8 cellular contexts compared by ENCODE assay signal in the genomic region with DNA sequence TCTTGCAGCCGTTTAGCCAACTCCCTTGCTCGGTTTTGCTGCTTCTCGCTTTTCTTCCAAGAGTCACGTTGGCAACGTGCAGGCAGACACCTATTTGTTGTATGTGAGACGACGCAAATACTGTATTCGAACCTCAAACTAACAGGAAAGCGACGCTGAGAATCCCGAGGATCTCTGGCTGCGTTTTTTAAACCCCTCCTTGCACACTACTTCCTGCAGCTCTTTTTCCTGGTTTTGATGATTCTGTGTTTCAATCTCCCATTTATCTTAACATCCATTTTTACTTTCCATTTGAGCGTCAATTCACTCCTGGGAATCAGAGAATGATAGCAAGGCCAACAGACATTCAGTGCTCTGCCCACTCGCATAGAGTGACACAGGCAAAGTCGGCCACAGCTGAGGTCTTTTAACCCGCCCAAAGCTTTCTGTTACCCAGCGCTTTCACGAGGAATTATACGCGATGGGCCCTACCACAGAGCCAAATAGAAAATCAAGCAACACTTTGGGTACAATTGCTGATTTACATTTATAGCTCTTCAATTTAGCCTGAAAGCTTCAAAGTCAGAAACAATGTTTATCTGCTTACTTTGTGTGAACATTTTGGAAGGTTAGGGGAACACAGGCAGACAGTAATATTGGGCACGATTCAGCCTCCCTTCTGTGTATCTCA. TPM values are rescaled to one million over a fixed set of nuclear protein-coding genes. Genes with fewer than 3 reads are reported as not detected.
DNase-seq lines count a peak whose midpoint lies in the region; ATAC-seq lines count a peak whose summit lies in the region.

No MANE protein-coding gene starts in this region.

- no peak for DNase-seq in T-helper 1 cell
- peak in 1 of 3 donors; percentile 9 for DNase-seq in immature natural killer cell
- DNase-seq in stimulated activated naive CD8-positive, alpha-beta T cell treated with anti-CD3 and anti-CD28 coated beads, Interleukin-15, amount 100 ng/mL, for 72 hours = no peak
- no peak for DNase-seq in KG1 (lab: John Stamatoyannopoulos, UW)
- DNase-seq in MG63 = no peak

- no peak for ATAC-seq in activated T-helper 17 cell treated with anti-CD3 and anti-CD28 coated beads, Interleukin-2, amount 50 U/mL, for 72 hours (replicated peaks)
- no peak for ATAC-seq in stimulated activated naive CD8-positive, alpha-beta T cell treated with anti-CD3 and anti-CD28 coated beads, Interleukin-15, amount 100 ng/mL, for 72 hours
- no peak for ATAC-seq in HG03565 (IDR thresholded peaks at IDR 0.05; ENCODE audit: unreplicated experiment)

- H3K4me1 Mint-ChIP-seq in T-helper 1 cell treated with Interleukin-12 subunit alpha and Interleukin-12 subunit beta and Interleukin-4 antibody, amounts not matched to agents 30 μg/mL and 1 μg/mL, for 36 hours (ENCODE audit: low read depth) = peaks cover 40% of the 10 kb centered on the region
- peaks cover 19% of the 10 kb centered on the region for H3K4me1 Mint-ChIP-seq in activated T-helper 17 cell treated with anti-CD3 and anti-CD28 coated beads, Interleukin-2, amount 50 U/mL, for 72 hours
- peaks cover 34 to 55% of the 10 kb centered on the region in 2 donors for H3K4me1 Mint-ChIP-seq in immature natural killer cell
- peaks cover 30% of the 10 kb centered on the region for H3K4me1 Mint-ChIP-seq in stimulated activated naive CD8-positive, alpha-beta T cell treated with anti-CD3 and anti-CD28 coated beads, Interleukin-15, amount 100 ng/mL, for 72 hours

- H3K36me3 Mint-ChIP-seq in T-helper 1 cell treated with Interleukin-12 subunit alpha and Interleukin-12 subunit beta and Interleukin-4 antibody, amounts not matched to agents 30 μg/mL and 1 μg/mL, for 36 hours (ENCODE audit: low read depth) = peaks cover 29% of the 10 kb centered on the region
- H3K36me3 Mint-ChIP-seq in activated T-helper 17 cell treated with anti-CD3 and anti-CD28 coated beads, Interleukin-2, amount 50 U/mL, for 72 hours (ENCODE audit: low read depth) = peaks cover 29% of the 10 kb centered on the region
- peaks cover 5 to 13% (median 7%) of the 10 kb centered on the region in 3 donors for H3K36me3 Mint-ChIP-seq in immature natural killer cell

- H3K36me3 ChIP-seq in MG63 = peaks cover 31% of the 10 kb centered on the region

- no peaks in the 10 kb centered on the region for H3K9me3 ChIP-seq in MG63

- peak overlapping the region; percentile 95 for H3K27ac Mint-ChIP-seq in T-helper 1 cell treated with Interleukin-12 subunit alpha and Interleukin-12 subunit beta and Interleukin-4 antibody, amounts not matched to agents 30 μg/mL and 1 μg/mL, for 36 hours
- H3K27ac Mint-ChIP-seq in activated T-helper 17 cell treated with anti-CD3 and anti-CD28 coated beads, Interleukin-2, amount 50 U/mL, for 72 hours = peak overlapping the region; percentile 79
- H3K27ac Mint-ChIP-seq in immature natural killer cell = peak overlapping the region; percentile 91 to 99 (median 94)
- H3K27ac Mint-ChIP-seq in stimulated activated naive CD8-positive, alpha-beta T cell treated with anti-CD3 and anti-CD28 coated beads, Interleukin-15, amount 100 ng/mL, for 72 hours = peak overlapping the region; percentile 34 to 97

- H3K4me3 Mint-ChIP-seq in T-helper 1 cell treated with Interleukin-12 subunit alpha and Interleukin-12 subunit beta and Interleukin-4 antibody, amounts not matched to agents 30 μg/mL and 1 μg/mL, for 36 hours = peak overlapping the region; percentile 78
- H3K4me3 Mint-ChIP-seq in activated T-helper 17 cell treated with anti-CD3 and anti-CD28 coated beads, Interleukin-2, amount 50 U/mL, for 72 hours = peak overlapping the region; percentile 79
- H3K4me3 Mint-ChIP-seq in immature natural killer cell = peak overlapping the region; percentile 84 to 93 (median 89)
- H3K4me3 Mint-ChIP-seq in stimulated activated naive CD8-positive, alpha-beta T cell treated with anti-CD3 and anti-CD28 coated beads, Interleukin-15, amount 100 ng/mL, for 72 hours = peak overlapping the region; percentile 83 to 93

- no peaks in the 10 kb centered on the region for H3K27me3 ChIP-seq in MG63

- peaks cover 11% of the 10 kb centered on the region for H3K27me3 Mint-ChIP-seq in T-helper 1 cell treated with Interleukin-12 subunit alpha and Interleukin-12 subunit beta and Interleukin-4 antibody, amounts not matched to agents 30 μg/mL and 1 μg/mL, for 36 hours (ENCODE audit: low read depth)
- no peaks in the 10 kb centered on the region for H3K27me3 Mint-ChIP-seq in activated T-helper 17 cell treated with anti-CD3 and anti-CD28 coated beads, Interleukin-2, amount 50 U/mL, for 72 hours
- H3K27me3 Mint-ChIP-seq in immature natural killer cell (ENCODE audit: low read depth in 3 of 3) = peaks cover 13 to 26% (median 19%) of the 10 kb centered on the region in 3 donors
- H3K27me3 Mint-ChIP-seq in stimulated activated naive CD8-positive, alpha-beta T cell treated with anti-CD3 and anti-CD28 coated beads, Interleukin-15, amount 100 ng/mL, for 72 hours = no peaks in the 10 kb centered on the region

- H3K9me3 Mint-ChIP-seq in T-helper 1 cell treated with Interleukin-12 subunit alpha and Interleukin-12 subunit beta and Interleukin-4 antibody, amounts not matched to agents 30 μg/mL and 1 μg/mL, for 36 hours = no peaks in the 10 kb centered on the region
- H3K9me3 Mint-ChIP-seq in activated T-helper 17 cell treated with anti-CD3 and anti-CD28 coated beads, Interleukin-2, amount 50 U/mL, for 72 hours = no peaks in the 10 kb centered on the region
- peaks cover 0 to 2% (median 0%) of the 10 kb centered on the region in 6 donors for H3K9me3 Mint-ChIP-seq in immature natural killer cell
- H3K9me3 Mint-ChIP-seq in stimulated activated naive CD8-positive, alpha-beta T cell treated with anti-CD3 and anti-CD28 coated beads, Interleukin-15, amount 100 ng/mL, for 72 hours = no peaks in the 10 kb centered on the region

- H3K4me3 ChIP-seq in MG63 = no peak overlapping the region

RNA-seq across cellular contexts. Expression of gene ANXA2, which starts 1.6 kb away (rescaled TPM):
- 100 to 1,000 TPM; 120 to 420 TPM for total RNA-seq in activated T-helper 17 cell treated with anti-CD3 and anti-CD28 coated beads, Interleukin-2, amount 50 U/mL, for 72 hours
- 100 to 1,000 TPM; 358 to 849 (median 423) TPM for polyA plus RNA-seq in immature natural killer cell
- 5,310 and 5,617 TPM in 2 replicates for total RNA-seq in MG63 (2014; rRNA removed; shearing (Covaris generic); ENCODE audit: low replicate concordance)

Comparison
In these comparisons a context has a peak if more than half of its experiments do, and no peak if none do; other contexts are left out.
1. RNA of gene ANXA2, which starts 1.6 kb away (total RNA-seq): 5,310 to 5,617 TPM in MG63; 120 to 420 TPM in activated T-helper 17 cell treated with anti-CD3 and anti-CD28 coated beads, Interleukin-2, amount 50 U/mL, for 72 hours; every median in the first group is over 10 times any median in the second.
2. Peak in every context shown above with its lines, with median percentiles within 50 percentile points of each other: H3K27ac Mint-ChIP-seq and H3K4me3 Mint-ChIP-seq.